In the genomic region with DNA sequence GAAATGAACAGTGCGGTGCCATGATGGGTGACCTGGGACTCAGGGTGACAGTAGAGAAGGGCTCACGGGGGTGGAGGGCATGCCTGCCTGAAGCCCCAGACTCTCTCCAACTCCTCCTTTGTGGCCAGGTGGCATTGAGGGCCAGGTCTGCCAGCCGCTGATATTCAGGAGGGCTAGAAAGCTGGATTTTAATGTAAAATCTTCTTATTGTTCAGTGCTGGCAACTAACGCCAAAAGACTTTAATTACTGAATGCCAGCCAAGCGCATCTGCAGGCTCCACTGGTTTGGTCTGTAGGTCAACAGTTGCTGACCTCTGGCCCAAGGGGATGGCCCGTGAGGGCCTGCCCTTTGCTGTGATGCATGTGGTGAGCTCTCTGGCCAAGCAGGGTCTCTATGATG, we compare ENCODE assay signal across 15 cellular contexts. TPM values are rescaled to one million over a fixed set of nuclear protein-coding genes. Genes with fewer than 3 reads are reported as not detected.
A peak's percentile ranks its signal among the peaks of the same experiment; 100 is the strongest.
DNase-seq lines count a peak whose midpoint lies in the region; ATAC-seq and TF ChIP-seq lines count a peak whose summit lies in the region.
"Had no signal": no experiment of that assay in that cellular context is flagged by ENCODE, and none has a peak within 500 bp of the region (broad histone marks: within the 10 kb centered on the region; RNA-seq: fewer than 3 reads in every experiment).

No MANE protein-coding gene starts in this region.

- H3K27me3 Mint-ChIP-seq in glutamatergic neuron (ENCODE audit: unreplicated experiment): peaks cover 2% of the 10 kb centered on the region

- no peak overlapping the region for H3K4me3 Mint-ChIP-seq in glutamatergic neuron (ENCODE audit: unreplicated experiment)
- H3K4me3 Mint-ChIP-seq: CD4-positive, alpha-beta memory T cell had no signal

- in situ Hi-C loops in G401 (cut with HindIII; ENCODE audit: low sequenced_read_pairs): no loop called here

- no peak for ATAC-seq in left cardiac atrium
- no peak for ATAC-seq in Right ventricle myocardium inferior
- ATAC-seq in HG02852 (IDR thresholded peaks at IDR 0.05; ENCODE audit: unreplicated experiment): no peak
- ATAC-seq: HCT116 had no signal

- intact Hi-C loops in left cardiac atrium (cut with DNase I): no loop called here
- intact Hi-C loops in Right ventricle myocardium inferior (cut with DNase I): no loop called here

- no peak overlapping the region for H3K27ac Mint-ChIP-seq in glutamatergic neuron (ENCODE audit: unreplicated experiment)

- no peak for TF ChIP-seq CTCF in glutamatergic neuron (IDR thresholded peaks at IDR 0.05; ENCODE audit: partially characterized antibody, unreplicated experiment)

- H3K36me3 Mint-ChIP-seq in glutamatergic neuron (ENCODE audit: unreplicated experiment): peaks cover 14% of the 10 kb centered on the region
- H3K36me3 Mint-ChIP-seq: CD4-positive, alpha-beta memory T cell had no signal

- DNase-seq in left cardiac atrium: peak; percentile 5
- DNase-seq in Right ventricle myocardium inferior (ENCODE audit: missing footprints): no peak
- peak; percentile 12 for DNase-seq in G401 (ENCODE audit: low spot score)
- peak; percentile 8 for DNase-seq in glutamatergic neuron
- no peak for DNase-seq in activated CD4-positive, CD25-positive, alpha-beta regulatory T cell (lab: John Stamatoyannopoulos, UW)
- DNase-seq in NCI-H524 treated with DMSO at 0.1 percent for 48 hours (lab: John Stamatoyannopoulos, UW): no peak
- DNase-seq: 8988T; AML-193; CD4-positive, alpha-beta memory T cell; DMS79 treated with DMSO at 0.1 percent for 48 hours; EL; GDM1; GM23248 had no signal

- H3K4me1 Mint-ChIP-seq in glutamatergic neuron (ENCODE audit: low read depth, unreplicated experiment): peaks cover 13% of the 10 kb centered on the region

- H3K9me3 Mint-ChIP-seq in glutamatergic neuron (ENCODE audit: unreplicated experiment): no peaks in the 10 kb centered on the region

RNA-seq across cellular contexts. Expression of gene MRGPRG, which starts 10.3 kb away (rescaled TPM):
- total RNA-seq in left cardiac atrium (not detected), Right ventricle myocardium inferior (not detected), glutamatergic neuron (ENCODE audit: unreplicated experiment) (not detected)
- total RNA-seq in G401 (2014; rRNA removed; shearing (Covaris generic)): not detected in 2 replicates
- total RNA-seq: CD4-positive, alpha-beta memory T cell; GM23248 had no signal

RNA-seq across cellular contexts. Expression of gene MRGPRE, which starts 23.9 kb away (rescaled TPM):
- total RNA-seq in left cardiac atrium (under 1 TPM in 1 of 2 donors, not detected in 1; 0.15 TPM), Right ventricle myocardium inferior (not detected), glutamatergic neuron (ENCODE audit: unreplicated experiment) (1.0 TPM)
- not detected in 2 replicates for total RNA-seq in G401 (2014; rRNA removed; shearing (Covaris generic))
- total RNA-seq: CD4-positive, alpha-beta memory T cell; GM23248 had no signal

RNA-seq across cellular contexts. Expression of gene OSBPL5, which starts 43.2 kb away (rescaled TPM):
- total RNA-seq in left cardiac atrium (10 to 100 TPM; 17.3 to 21.0 TPM), Right ventricle myocardium inferior (18.4 TPM), glutamatergic neuron (ENCODE audit: unreplicated experiment) (115 TPM)
- total RNA-seq in G401 (2014; rRNA removed; shearing (Covaris generic)): 13.2 and 16.2 TPM in 2 replicates

Comparison
In these comparisons a context has a peak if more than half of its experiments do, and no peak if none do; other contexts are left out.
1. DNase-seq: peak in left cardiac atrium (single experiment), G401 (single experiment) and glutamatergic neuron (single experiment); none in Right ventricle myocardium inferior (single experiment), activated CD4-positive, CD25-positive, alpha-beta regulatory T cell (0 of 4) and NCI-H524 treated with DMSO at 0.1 percent for 48 hours (single experiment).